Comparison of ENCODE assay signal across 8 cellular contexts in the genomic region with DNA sequence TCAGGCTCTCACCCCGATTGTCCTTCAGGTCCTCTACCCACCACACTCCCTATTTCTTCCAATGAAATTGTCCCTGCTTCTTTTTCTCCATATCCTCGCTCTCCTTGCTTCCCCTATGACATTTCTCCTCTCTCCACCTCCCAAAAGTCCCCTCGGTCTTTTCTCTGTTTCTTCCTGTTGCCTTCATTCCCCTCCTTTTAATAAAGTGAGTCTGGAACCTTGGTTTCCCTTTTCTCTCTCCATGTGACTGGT. TPM values are rescaled to one million over a fixed set of nuclear protein-coding genes. Genes with fewer than 3 reads are reported as not detected.
A peak's percentile ranks its signal among the peaks of the same experiment; 100 is the strongest.
DNase-seq lines count a peak whose midpoint lies in the region; ATAC-seq and TF ChIP-seq lines count a peak whose summit lies in the region.

No MANE protein-coding gene starts in this region.

- peak overlapping the region; percentile 89 for H3K4ac ChIP-seq in mesendoderm (ENCODE audit: low read depth, low read length)

- H3K56ac ChIP-seq in mesendoderm (ENCODE audit: low read length) = peak overlapping the region; percentile 99

- TSS peak; percentile 67 for BruUV-seq in mammary epithelial cell (replicated peaks; lab: Mats Ljungman, UMichigan)

- H3K36me3 ChIP-seq in HUES64 (ENCODE audit: insufficient read depth, low read length) (peaks cover 22% of the 10 kb centered on the region), mammary epithelial cell (ENCODE audit: insufficient read depth, low read length) (peaks cover 18% of the 10 kb centered on the region), mesendoderm (ENCODE audit: control insufficient read depth, insufficient read depth, low read length) (peaks cover 12% of the 10 kb centered on the region)

- intact Hi-C loops in CD4-positive, alpha-beta T cell (cut with DNase I, micrococcal nuclease) = loop anchor here (5.0 kb wide), 2 partner anchors 113 to 713 kb away; a partner anchor contains a TSS
- intact Hi-C loops in mammary epithelial cell (cut with micrococcal nuclease) = loop anchor here (1.0 to 5.0 kb wide), 3 partner anchors 24 to 188 kb away; a partner anchor contains a TSS

- H2BK120ac ChIP-seq in mesendoderm (ENCODE audit: low read depth, low read length) = peak overlapping the region; percentile 2

- peak overlapping the region; percentile 99 for H3K27ac Mint-ChIP-seq in CD4-positive, alpha-beta T cell

- H3K23ac ChIP-seq in mesendoderm (ENCODE audit: low read length) = peak overlapping the region; percentile 99

- POLR2A ChIA-PET in CD4-positive, alpha-beta T cell (lab: Charles Lee) = no interaction called here

- 17% methylated on average over 3 of the region's 3 CpGs for WGBS in HUES64
- 0% methylated on average over 2 of the region's 3 CpGs for WGBS in mammary epithelial cell (ENCODE audit: low coverage, missing lambda C conversion rate)
- no CpG with 5 or more reads among the region's 3 CpGs for WGBS in mesendoderm (ENCODE audit: extremely low coverage, insufficient coverage, low lambda C conversion rate)

- H3K79me1 ChIP-seq in mesendoderm (ENCODE audit: low read length) = peaks cover 14% of the 10 kb centered on the region

- H3K9ac ChIP-seq in HUES64 (ENCODE audit: low read depth, low read length) (peak overlapping the region; percentile 93), mammary epithelial cell (ENCODE audit: insufficient read depth, low read length) (peak overlapping the region; percentile 98), mesendoderm (ENCODE audit: low read length) (peak overlapping the region; percentile 100)

- peak overlapping the region; percentile 97 for H2AK5ac ChIP-seq in mesendoderm (ENCODE audit: low read length)

- no peak for TF ChIP-seq CTCF in CD4-positive, alpha-beta T cell (IDR thresholded peaks at IDR 0.05)
- no peak for TF ChIP-seq CTCF in mammary epithelial cell (conservative IDR thresholded peaks at IDR 0.05 in 1 of 2, IDR thresholded peaks at IDR 0.05 in 1 of 2; ENCODE audit: extremely low read depth in 1 of 2, insufficient read depth in 1 of 2, low read depth in 1 of 2, low read length in 2 of 2)

- DNase-seq in CD4-positive, alpha-beta T cell = no peak
- DNase-seq in mammary epithelial cell (no peak), mesendoderm (peak; percentile 20), midbrain (lab: John Stamatoyannopoulos, UW) (no peak), NCI-H446 treated with DMSO at 0.1 percent for 48 hours (lab: John Stamatoyannopoulos, UW) (no peak), RPMI8226 (no peak)

- H3K4me1 Mint-ChIP-seq in CD4-positive, alpha-beta T cell (ENCODE audit: low read depth) = peaks cover 32% of the 10 kb centered on the region

- H2BK5ac ChIP-seq in mesendoderm (ENCODE audit: low read length) = peak overlapping the region; percentile 94

- H2AFZ ChIP-seq in mammary epithelial cell (ENCODE audit: low read depth, low read length) = peak overlapping the region; percentile 88

- H2BK15ac ChIP-seq in mesendoderm (replicated peaks; ENCODE audit: low read depth) = no peak overlapping the region

- H3K4me2 ChIP-seq in mammary epithelial cell (ENCODE audit: insufficient read depth, low read depth, low read length) = peak overlapping the region; percentile 70
- H3K4me2 ChIP-seq in mesendoderm (ENCODE audit: low read length) = peak overlapping the region; percentile 99

- ATAC-seq in CD4-positive, alpha-beta T cell (ENCODE audit: poor library complexity) = peak; percentile 3
- no peak for ATAC-seq in HG02852 (IDR thresholded peaks at IDR 0.05; ENCODE audit: unreplicated experiment)

- peak overlapping the region; percentile 98 for H3K27ac ChIP-seq in CD4-positive, alpha-beta T cell (ENCODE audit: low read depth, low read length)
- H3K27ac ChIP-seq in HUES64 (ENCODE audit: low read depth, low read length) (peak overlapping the region; percentile 76), mammary epithelial cell (ENCODE audit: insufficient read depth, low read depth, low read length) (peak overlapping the region; percentile 94), mesendoderm (ENCODE audit: low read depth, low read length) (peak overlapping the region; percentile 54)

- no peaks in the 10 kb centered on the region for H3K27me3 Mint-ChIP-seq in CD4-positive, alpha-beta T cell

- CTCF ChIA-PET in CD4-positive, alpha-beta T cell (lab: Charles Lee) = no interaction called here
- CTCF ChIA-PET in mammary epithelial cell (lab: Charles Lee; ENCODE audit: low non-redundant PET) = no interaction called here

- H3K4me3 Mint-ChIP-seq in CD4-positive, alpha-beta T cell = peak overlapping the region; percentile 97

- in situ Hi-C loops in mammary epithelial cell (cut with MboI; ENCODE audit: low sequenced_read_pairs in 2 of 2) = no loop called here

- peak overlapping the region; percentile 68 for H3K4me3 ChIP-seq in HUES64 (ENCODE audit: low read length)
- H3K4me3 ChIP-seq in mammary epithelial cell (replicated peaks in 1 of 3; ENCODE audit: insufficient read depth in 1 of 3, low read depth in 2 of 3, low read length in 3 of 3) = peak overlapping the region; percentile 54 to 72 (median 68)
- H3K4me3 ChIP-seq in mesendoderm (ENCODE audit: low read length) = peak overlapping the region; percentile 79

- H3K9me3 Mint-ChIP-seq in CD4-positive, alpha-beta T cell = no peaks in the 10 kb centered on the region

- H3K18ac ChIP-seq in mesendoderm (ENCODE audit: low read length) = peak overlapping the region; percentile 52

- H3K36me3 Mint-ChIP-seq in CD4-positive, alpha-beta T cell (ENCODE audit: low read depth) = peaks cover 44% of the 10 kb centered on the region

- peak overlapping the region; percentile 95 for H4K8ac ChIP-seq in mesendoderm (ENCODE audit: low read depth, low read length)

- no peaks in the 10 kb centered on the region for H3K9me3 ChIP-seq in CD4-positive, alpha-beta T cell (ENCODE audit: control insufficient read depth, low read length)
- H3K9me3 ChIP-seq in HUES64 (ENCODE audit: insufficient read depth, low read depth, low read length) (no peaks in the 10 kb centered on the region), mammary epithelial cell (replicated peaks; ENCODE audit: insufficient read depth, low read length) (no peaks in the 10 kb centered on the region)

- dilution Hi-C loops in mammary epithelial cell (cut with HindIII; ENCODE audit: low sequenced_read_pairs) = no loop called here

- H4K20me1 ChIP-seq in mammary epithelial cell (ENCODE audit: insufficient read depth, low read length) = peaks cover under 1% of the 10 kb centered on the region

- H4K5ac ChIP-seq in mesendoderm (ENCODE audit: low read length) = peak overlapping the region; percentile 100

- H3K4me1 ChIP-seq in HUES64 (ENCODE audit: insufficient read depth, low read length) (0 out of 2 replicates have a peak, but pooled peaks cover 7% of the 10 kb centered on the region), mammary epithelial cell (ENCODE audit: insufficient read depth, low read length) (peaks cover 29% of the 10 kb centered on the region), mesendoderm (ENCODE audit: control insufficient read depth, low read depth, low read length) (peaks cover 4% of the 10 kb centered on the region)

- H3K27me3 ChIP-seq in CD4-positive, alpha-beta T cell (ENCODE audit: control insufficient read depth, insufficient read depth, low read length) = no peaks in the 10 kb centered on the region
- H3K27me3 ChIP-seq in HUES64 (ENCODE audit: insufficient read depth, low read length) (no peaks in the 10 kb centered on the region), mammary epithelial cell (ENCODE audit: insufficient read depth, low read length) (no peaks in the 10 kb centered on the region), mesendoderm (ENCODE audit: insufficient read depth, low read length, poor library complexity) (no peaks in the 10 kb centered on the region)

- H3K79me2 ChIP-seq in mammary epithelial cell (ENCODE audit: insufficient read depth, low read length) = peaks cover 43% of the 10 kb centered on the region
- peaks cover 39% of the 10 kb centered on the region for H3K79me2 ChIP-seq in mesendoderm (ENCODE audit: control insufficient read depth, insufficient read depth, low read length)

RNA-seq across cellular contexts. Expression of a gene that starts 0.7 kb away (rescaled TPM):
- 10 to 100 TPM; 21.5 to 24.0 TPM for total RNA-seq in CD4-positive, alpha-beta T cell
- 21.0 TPM for polyA plus RNA-seq in HUES64 (2013, experiment 1 of 2)
- 21.1 TPM for polyA plus RNA-seq in HUES64 (2013, experiment 2 of 2)
- total RNA-seq in mammary epithelial cell = 10 to 100 TPM; 16.8 to 19.7 TPM
- 16.6 TPM for polyA plus RNA-seq in mammary epithelial cell
- polyA minus RNA-seq in mammary epithelial cell = 20.6 TPM
- polyA plus RNA-seq in mesendoderm (2013, experiment 1 of 2) = 14.4 TPM
- polyA plus RNA-seq in mesendoderm (2013, experiment 2 of 2) = 14.1 TPM

RNA-seq across cellular contexts. Expression of a gene that starts 5.3 kb away (rescaled TPM):
- under 1 TPM; 0.66 to 0.75 TPM for total RNA-seq in CD4-positive, alpha-beta T cell
- 25.3 TPM for polyA plus RNA-seq in HUES64 (2013, experiment 1 of 2)
- polyA plus RNA-seq in HUES64 (2013, experiment 2 of 2) = 27.2 TPM
- total RNA-seq in mammary epithelial cell = under 1 TPM in 1 of 2 donors, not detected in 1; 0.45 TPM
- 0.08 TPM for polyA plus RNA-seq in mammary epithelial cell
- not detected for polyA minus RNA-seq in mammary epithelial cell
- polyA plus RNA-seq in mesendoderm (2013, experiment 1 of 2) = 13.3 TPM
- polyA plus RNA-seq in mesendoderm (2013, experiment 2 of 2) = 12.9 TPM

RNA-seq across cellular contexts. Expression of a gene that starts 57.0 kb away (rescaled TPM):
- total RNA-seq in CD4-positive, alpha-beta T cell = 10 to 100 TPM; 18.6 to 19.9 TPM
- polyA plus RNA-seq in HUES64 (2013, experiment 1 of 2) = 4.9 TPM
- 3.2 TPM for polyA plus RNA-seq in HUES64 (2013, experiment 2 of 2)
- total RNA-seq in mammary epithelial cell = 10 to 100 TPM in 1 of 2 donors, under 1 TPM in 1; 0.83 to 12.5 TPM
- 1.3 TPM for polyA plus RNA-seq in mammary epithelial cell
- polyA minus RNA-seq in mammary epithelial cell = not detected
- 4.6 TPM for polyA plus RNA-seq in mesendoderm (2013, experiment 1 of 2)
- 5.5 TPM for polyA plus RNA-seq in mesendoderm (2013, experiment 2 of 2)
